In genomic region chr2:112787729-112788401, GRCh38 we compare ENCODE assay signal across 24 cellular contexts. TPM values are rescaled to one million over a fixed set of nuclear protein-coding genes. Genes with fewer than 3 reads are reported as not detected.
A peak's percentile ranks its signal among the peaks of the same experiment; 100 is the strongest.
DNase-seq lines count a peak whose midpoint lies in the region; ATAC-seq, FAIRE-seq and TF ChIP-seq lines count a peak whose summit lies in the region.
"Had no signal": no experiment of that assay in that cellular context is flagged by ENCODE, and none has a peak within 500 bp of the region (broad histone marks: within the 10 kb centered on the region; RNA-seq: fewer than 3 reads in every experiment).

No MANE protein-coding gene starts in this region.

- POLR2A ChIA-PET in endothelial cell of umbilical vein (lab: Charles Lee), result no interaction called here

- H3K4me1 ChIP-seq in SJSA1 (replicated peaks), result peaks cover 33% of the 10 kb centered on the region
- peaks cover 40% of the 10 kb centered on the region for H3K4me1 ChIP-seq in endothelial cell of umbilical vein (ENCODE audit: control insufficient read depth, extremely low read depth, insufficient read depth, low read length)
- H3K4me1 ChIP-seq in transverse colon, result peaks cover 0 to 5% (median 0%) of the 10 kb centered on the region in 4 donors
- H3K4me1 ChIP-seq: prostate gland had no signal

- TF ChIP-seq EP300 in transverse colon (IDR thresholded peaks at IDR 0.05; ENCODE audit: low read depth), result no peak

- no peak for TF ChIP-seq CTCF in endothelial cell of umbilical vein (IDR thresholded peaks at IDR 0.05; ENCODE audit: extremely low read depth in 1 of 2, insufficient read depth in 1 of 2, low read depth in 1 of 2, low read length in 2 of 2)
- no peak for TF ChIP-seq CTCF in transverse colon (IDR thresholded peaks at IDR 0.05)

- no peak for FAIRE-seq in endothelial cell of umbilical vein (lab: Jason Lieb, UNC)
- FAIRE-seq: GM18507 had no signal

- H3K9me1 ChIP-seq in endothelial cell of umbilical vein (replicated peaks; ENCODE audit: control insufficient read depth, extremely low read depth, insufficient read depth, low read length), result no peaks in the 10 kb centered on the region

- ATAC-seq in esophagus mucosa (no peak), GM18867 (IDR thresholded peaks at IDR 0.05; ENCODE audit: unreplicated experiment) (no peak)
- ATAC-seq: heart right ventricle, Right ventricle myocardium inferior, T-cell had no signal

- peak overlapping the region; percentile 82 for H3K4me2 ChIP-seq in endothelial cell of umbilical vein (ENCODE audit: insufficient read depth, low read length)

- no peaks in the 10 kb centered on the region for H4K20me1 ChIP-seq in endothelial cell of umbilical vein (replicated peaks; ENCODE audit: control insufficient read depth, extremely low read depth, insufficient read depth, low read length)

- peak overlapping the region; percentile 14 for H2AFZ ChIP-seq in endothelial cell of umbilical vein (ENCODE audit: low read depth, low read length)

- in situ Hi-C loops in transverse colon (cut with MboI; ENCODE audit: low pct_ligation_motif_present in 1 of 4, low pct_unique_long_range_greater_than_20kb in 1 of 4, low sequenced_read_pairs in 3 of 4), result no loop called here

- H3K27me3 ChIP-seq in SJSA1 (replicated peaks) (no peaks in the 10 kb centered on the region), endothelial cell of umbilical vein (ENCODE audit: control insufficient read depth in 2 of 2, insufficient read depth in 2 of 2, low read length in 2 of 2) (no peaks in the 10 kb centered on the region), transverse colon (no peaks in the 10 kb centered on the region)

- peak; percentile 80 to 81 for DNase-seq in AML-193 (lab: John Stamatoyannopoulos, UW)
- DNase-seq in MV-4-11 (lab: John Stamatoyannopoulos, UW), result peak; percentile 94
- no peak for DNase-seq in SJSA1 (ENCODE audit: low read depth in 1 of 2, low spot score in 2 of 2)
- no peak for DNase-seq in endothelial cell of umbilical vein (ENCODE audit: low read depth, low spot score)
- no peak for DNase-seq in transverse colon
- no peak for DNase-seq in NCI-H526 treated with DMSO at 0.1 percent for 48 hours (lab: John Stamatoyannopoulos, UW)
- DNase-seq: 8988T; activated CD4-positive, alpha-beta T cell treated with anti-CD3 and anti-CD28 coated beads for 4 hours; activated CD8-positive, alpha-beta memory T cell treated with anti-CD3 and anti-CD28 coated beads for 24 hours; activated T-cell treated with anti-CD3 and anti-CD28 coated beads, Interleukin-2, amount 50 U/mL, for 1 hour; DMS53; GDM1; HCEC 1CT; heart right ventricle; NCI-H1417 treated with DMSO at 0.1 percent for 48 hours; NCI-H510A treated with DMSO at 0.1 percent for 48 hours; T-cell had no signal

- BruUV-seq in endothelial cell of umbilical vein (replicated peaks; lab: Mats Ljungman, UMichigan), result no TSS peak

- dilution Hi-C loops in endothelial cell of umbilical vein (cut with MboI; ENCODE audit: extremely low pct_ligation_motif_present, low sequenced_read_pairs), result no loop called here

- 87 to 89% methylated on average over 4 of the region's 4 CpGs for WGBS in transverse colon (ENCODE audit: low coverage in 1 of 2), 2 donors

- H3K27ac ChIP-seq in SJSA1 (peak overlapping the region; percentile 73), endothelial cell of umbilical vein (ENCODE audit: insufficient read depth, low read depth, low read length) (peak overlapping the region; percentile 74), transverse colon (no peak overlapping the region)
- H3K27ac ChIP-seq: heart right ventricle, prostate gland had no signal

- H3K4me3 ChIP-seq in SJSA1, result no peak overlapping the region
- peak overlapping the region in 1 of 3 experiments; percentile 13 for H3K4me3 ChIP-seq in endothelial cell of umbilical vein (replicated peaks in 1 of 3; ENCODE audit: insufficient read depth in 1 of 3, low read depth in 1 of 3, low read length in 3 of 3)
- no peak overlapping the region for H3K4me3 ChIP-seq in transverse colon
- H3K4me3 ChIP-seq: heart right ventricle, prostate gland had no signal

- peak overlapping the region; percentile 5 for H3K9ac ChIP-seq in endothelial cell of umbilical vein (replicated peaks; ENCODE audit: extremely low read depth, insufficient read depth, low read length)

- intact Hi-C loops in endothelial cell of umbilical vein (cut with micrococcal nuclease), result loop anchor here (1.0 kb wide), 3 partner anchors 24 to 93 kb away; partner anchors contain the start of gene CKAP2L
- intact Hi-C loops in transverse colon (cut with DNase I; ENCODE audit: low total_unique reads), result no loop called here

- TF ChIP-seq POLR2A in endothelial cell of umbilical vein (IDR thresholded peaks at IDR 0.05; ENCODE audit: low read depth, low read length) (no peak), transverse colon (IDR thresholded peaks at IDR 0.05) (no peak)

- H3K9me3 ChIP-seq in SJSA1 (replicated peaks) (0 out of 2 replicates have a peak, but pooled peaks cover 3% of the 10 kb centered on the region), endothelial cell of umbilical vein (replicated peaks; ENCODE audit: control insufficient read depth, insufficient read depth, low read length) (no peaks in the 10 kb centered on the region), transverse colon (no peaks in the 10 kb centered on the region)
- H3K9me3 ChIP-seq: heart right ventricle, prostate gland had no signal

- no peaks in the 10 kb centered on the region for H3K36me3 ChIP-seq in SJSA1
- H3K36me3 ChIP-seq in endothelial cell of umbilical vein (ENCODE audit: control insufficient read depth in 2 of 2, extremely low read depth in 1 of 2, insufficient read depth in 2 of 2, low read length in 2 of 2), result no peaks in the 10 kb centered on the region
- no peaks in the 10 kb centered on the region for H3K36me3 ChIP-seq in transverse colon
- H3K36me3 ChIP-seq: heart right ventricle, prostate gland had no signal

- CTCF ChIA-PET in endothelial cell of umbilical vein (lab: Charles Lee), result interaction anchor here (1.0 to 1.9 kb wide), 4 partner anchors 17 to 154 kb away, joined by 3 to 8 read pairs (median 3); no protein-coding TSS in a partner anchor

- H3K79me2 ChIP-seq in endothelial cell of umbilical vein (ENCODE audit: control insufficient read depth, insufficient read depth, low read length), result no peaks in the 10 kb centered on the region

TF ChIP-seq in endothelial cell of umbilical vein, 7 proteins besides CTCF, POLR2A, EP300 and RAD21:
- no peak for TF ChIP-seq FOS (IDR thresholded peaks at IDR 0.05; ENCODE audit: borderline replicate concordance, insufficient read depth, low read length)
- no peak for TF ChIP-seq JUN (IDR thresholded peaks at IDR 0.05; ENCODE audit: borderline replicate concordance, insufficient read depth, insufficient read length, low read depth)
- no peak for TF ChIP-seq POLR2AphosphoS5 (IDR thresholded peaks at IDR 0.05; ENCODE audit: insufficient read depth, low read depth, low read length)
- TF ChIP-seq GATA2 (IDR thresholded peaks at IDR 0.05; ENCODE audit: insufficient read depth, insufficient read length, low read depth, low read length), result no peak
- TF ChIP-seq MYC (IDR thresholded peaks at IDR 0.05; ENCODE audit: low read depth, low read length), result no peak
- TF ChIP-seq MAX (IDR thresholded peaks at IDR 0.05; ENCODE audit: insufficient read depth, insufficient read length), result no peak
- no peak for TF ChIP-seq EZH2 (IDR thresholded peaks at IDR 0.05; ENCODE audit: borderline replicate concordance, low read depth, low read length, severe bottlenecking)

RNA-seq across cellular contexts. Expression of gene IL1A, which starts 3.6 kb away (rescaled TPM):
- total RNA-seq in SJSA1 (2014; rRNA removed; shearing (Covaris generic)), result 0.16 and 1.5 TPM in 2 replicates
- 0.99 and 1.4 TPM in 2 replicates for total RNA-seq in endothelial cell of umbilical vein
- polyA plus RNA-seq in endothelial cell of umbilical vein, result 0.25 and 0.29 TPM in 2 replicates
- polyA plus RNA-seq in endothelial cell of umbilical vein (2011; cell fraction: cytosol; rRNA removed), result 0.27 and 0.44 TPM in 2 replicates
- 0.90 and 1.1 TPM in 2 replicates for polyA plus RNA-seq in endothelial cell of umbilical vein (2011; cell fraction: nucleus; rRNA removed)
- polyA plus RNA-seq in endothelial cell of umbilical vein (2012), result 3.5 and 4.3 TPM in 2 replicates
- 0.21 and 0.44 TPM in 2 replicates for polyA minus RNA-seq in endothelial cell of umbilical vein
- polyA minus RNA-seq in endothelial cell of umbilical vein (2011; cell fraction: cytosol; rRNA and poly(A)+ RNA removed), result 0.72 TPM
- polyA minus RNA-seq in endothelial cell of umbilical vein (2011; cell fraction: nucleus; rRNA and poly(A)+ RNA removed), result 0.19 and 0.34 TPM in 2 replicates
- total RNA-seq in transverse colon, result not detected
- 9.4 TPM for total RNA-seq in esophagus mucosa
- total RNA-seq: heart right ventricle, lung microvascular endothelial cell, Right ventricle myocardium inferior had no signal

RNA-seq across cellular contexts. Expression of gene CKAP2L, which starts 23.5 kb away (rescaled TPM):
- 25.1 and 33.4 TPM in 2 replicates for total RNA-seq in SJSA1 (2014; rRNA removed; shearing (Covaris generic))
- total RNA-seq in endothelial cell of umbilical vein, result 25.2 and 30.7 TPM in 2 replicates
- polyA plus RNA-seq in endothelial cell of umbilical vein, result 2.3 and 3.4 TPM in 2 replicates
- polyA plus RNA-seq in endothelial cell of umbilical vein (2011; cell fraction: cytosol; rRNA removed), result 5.4 and 5.8 TPM in 2 replicates
- polyA plus RNA-seq in endothelial cell of umbilical vein (2011; cell fraction: nucleus; rRNA removed), result 3.4 and 6.6 TPM in 2 replicates
- 7.1 and 16.4 TPM in 2 replicates for polyA plus RNA-seq in endothelial cell of umbilical vein (2012)
- polyA minus RNA-seq in endothelial cell of umbilical vein, result 4.6 and 5.2 TPM in 2 replicates
- polyA minus RNA-seq in endothelial cell of umbilical vein (2011; cell fraction: cytosol; rRNA and poly(A)+ RNA removed), result 6.3 TPM
- polyA minus RNA-seq in endothelial cell of umbilical vein (2011; cell fraction: nucleus; rRNA and poly(A)+ RNA removed), result 6.7 and 11.9 TPM in 2 replicates
- total RNA-seq in transverse colon, result 10 to 100 TPM in 1 of 4 donors, 1 to 10 TPM in 1, under 1 TPM in 1, not detected in 1; 0.64 to 33.0 (median 2.2) TPM
- 14.0 TPM for total RNA-seq in esophagus mucosa

RNA-seq across cellular contexts. Expression of gene IL1B, which starts 48.7 kb away (rescaled TPM):
- 4.2 and 4.3 TPM in 2 replicates for total RNA-seq in SJSA1 (2014; rRNA removed; shearing (Covaris generic))
- total RNA-seq in endothelial cell of umbilical vein, result not detected in 2 replicates
- 0.25 TPM in 1 of 2 replicates, not detected in the other for polyA plus RNA-seq in endothelial cell of umbilical vein
- polyA plus RNA-seq in endothelial cell of umbilical vein (2011; cell fraction: cytosol; rRNA removed), result 0.10 and 0.27 TPM in 2 replicates
- 0.32 and 0.43 TPM in 2 replicates for polyA plus RNA-seq in endothelial cell of umbilical vein (2011; cell fraction: nucleus; rRNA removed)
- polyA plus RNA-seq in endothelial cell of umbilical vein (2012), result 0.48 and 0.70 TPM in 2 replicates
- 0.53 TPM in 1 of 2 replicates, not detected in the other for polyA minus RNA-seq in endothelial cell of umbilical vein
- polyA minus RNA-seq in endothelial cell of umbilical vein (2011; cell fraction: cytosol; rRNA and poly(A)+ RNA removed), result 1.3 TPM
- polyA minus RNA-seq in endothelial cell of umbilical vein (2011; cell fraction: nucleus; rRNA and poly(A)+ RNA removed), result 0.53 and 0.96 TPM in 2 replicates
- total RNA-seq in transverse colon, result 1 to 10 TPM in 3 of 4 donors, not detected in 1; 1.9 to 7.1 (median 4.6) TPM
- 4.1 TPM for total RNA-seq in esophagus mucosa
- total RNA-seq: epithelial cell of proximal tubule, lung microvascular endothelial cell, prostate gland, Right ventricle myocardium inferior had no signal

Comparison
In these comparisons a context has a peak if more than half of its experiments do, and no peak if none do; other contexts are left out.
1. DNase-seq: peak in AML-193 (2 of 2) and MV-4-11 (single experiment); none in SJSA1 (0 of 2), endothelial cell of umbilical vein (single experiment), transverse colon (single experiment) and NCI-H526 treated with DMSO at 0.1 percent for 48 hours (single experiment).
2. H3K27ac ChIP-seq: peak in SJSA1 (single experiment) and endothelial cell of umbilical vein (single experiment); none in transverse colon (0 of 4).